8 cellular contexts compared by ENCODE assay signal in genomic region chr17:2054740-2055493, GRCh38. TPM values are rescaled to one million over a fixed set of nuclear protein-coding genes. Genes with fewer than 3 reads are reported as not detected.
DNase-seq lines count a peak whose midpoint lies in the region; ATAC-seq and TF ChIP-seq lines count a peak whose summit lies in the region.

TSS of gene HIC1 (plus strand) at chr17:2055103. CDS start at chr17:2056691, 1,588 bp downstream.

- H3K36me3 Mint-ChIP-seq in activated CD4-positive, alpha-beta T cell treated with anti-CD3 and anti-CD28 coated beads, Interleukin-2, amount 10 ng/mL, durations not matched to agents 24 days and 14 days (ENCODE audit: low read depth) = peaks cover 12% of the 10 kb centered on the region

- CTCF ChIA-PET in HEK293T (lab: Yijun Ruan, JAX) = interaction anchor here (0.5 to 2.2 kb wide), 16 partner anchors 8 to 248 kb away, joined by 3 to 27 read pairs (median 3); partner anchors contain the start of genes SMG6 and SRR

- TF ChIP-seq CTCF in DOHH2 (IDR thresholded peaks at IDR 0.05; ENCODE audit: low read depth, low read length, poor library complexity, severe bottlenecking) (peak; percentile 84), colonic mucosa (IDR thresholded peaks at IDR 0.05) (peak; percentile 97)

- H3K27ac ChIP-seq in DOHH2 (ENCODE audit: low read depth, low read length) = no peak within 1 kb of the TSS
- H3K27ac ChIP-seq in colonic mucosa = peak within 1 kb of the TSS; percentile 79

- peaks cover 23% of the 10 kb centered on the region for H3K4me1 Mint-ChIP-seq in activated CD4-positive, alpha-beta T cell treated with anti-CD3 and anti-CD28 coated beads, Interleukin-2, amount 10 ng/mL, durations not matched to agents 24 days and 14 days

- peaks cover 9% of the 10 kb centered on the region for H3K27me3 Mint-ChIP-seq in activated CD4-positive, alpha-beta T cell treated with anti-CD3 and anti-CD28 coated beads, Interleukin-2, amount 10 ng/mL, durations not matched to agents 24 days and 14 days

- H3K4me3 ChIP-seq in DOHH2 (ENCODE audit: low read length) = peak within 1 kb of the TSS; percentile 75
- H3K4me3 ChIP-seq in colonic mucosa = peak within 1 kb of the TSS; percentile 59

- peaks cover 63% of the 10 kb centered on the region for H3K4me1 ChIP-seq in DOHH2 (ENCODE audit: control insufficient read depth, low read length)
- peaks cover 16% of the 10 kb centered on the region for H3K4me1 ChIP-seq in colonic mucosa

- no peak for ATAC-seq in HG02852 (IDR thresholded peaks at IDR 0.05; ENCODE audit: unreplicated experiment)

- peak within 1 kb of the TSS; percentile 40 to 76 for H3K9ac ChIP-seq in colonic mucosa (ENCODE audit: low read depth in 2 of 2, low read length in 2 of 2)

- H3K9me2 ChIP-seq in DOHH2 (replicated peaks; ENCODE audit: control insufficient read depth, low read length) = no peaks in the 10 kb centered on the region

- H3K27me3 ChIP-seq in DOHH2 (ENCODE audit: control insufficient read depth, low read length) (peaks cover 85% of the 10 kb centered on the region), colonic mucosa (peaks cover 54% of the 10 kb centered on the region)

- H3F3A ChIP-seq in DOHH2 (ENCODE audit: control insufficient read depth, insufficient read depth) = peaks cover 6% of the 10 kb centered on the region

- H3K4me2 ChIP-seq in DOHH2 (ENCODE audit: low read length) = peak within 1 kb of the TSS; percentile 96

- H3K9me3 Mint-ChIP-seq in activated CD4-positive, alpha-beta T cell treated with anti-CD3 and anti-CD28 coated beads, Interleukin-2, amount 10 ng/mL, durations not matched to agents 24 days and 14 days = no peaks in the 10 kb centered on the region

- H3K27ac Mint-ChIP-seq in activated CD4-positive, alpha-beta T cell treated with anti-CD3 and anti-CD28 coated beads, Interleukin-2, amount 10 ng/mL, durations not matched to agents 24 days and 14 days = peak within 1 kb of the TSS; percentile 88

- intact Hi-C loops in activated CD4-positive, alpha-beta T cell treated with anti-CD3 and anti-CD28 coated beads, Interleukin-2, amount 10 ng/mL, durations not matched to agents 24 days and 14 days (cut with micrococcal nuclease) = loop anchor here (1.0 to 2.0 kb wide), 8 partner anchors 16 to 346 kb away; partner anchors contain the start of genes MNT, SGSM2, SMG6 and SRR
- intact Hi-C loops in colonic mucosa (cut with DNase I) = loop anchor here (2.0 to 10.0 kb wide), 3 partner anchors 117 to 220 kb away; no protein-coding TSS in a partner anchor

- H3K9me3 ChIP-seq in DOHH2 (ENCODE audit: control insufficient read depth, insufficient read depth, low read length) (no peaks in the 10 kb centered on the region), colonic mucosa (no peaks in the 10 kb centered on the region)

- no peaks in the 10 kb centered on the region for H3K79me2 ChIP-seq in DOHH2 (ENCODE audit: control insufficient read depth, low read length)

- POLR2A ChIA-PET in HEK293T (lab: Yijun Ruan, JAX) = no interaction called here

- DNase-seq in HEK293T (ENCODE audit: extremely low spot score) = peak; percentile 84
- peak; percentile 44 for DNase-seq in NCI-H2227 treated with DMSO at 0.1 percent for 48 hours (lab: John Stamatoyannopoulos, UW)
- peak; percentile 96 for DNase-seq in activated CD4-positive, alpha-beta T cell treated with anti-CD3 and anti-CD28 coated beads, Interleukin-2, amount 10 ng/mL, durations not matched to agents 24 days and 14 days
- DNase-seq in colonic mucosa = peak; percentile 71
- DNase-seq in left kidney (ENCODE audit: low read depth, low spot score) = peak; percentile 87
- DNase-seq in stimulated activated CD4-positive, alpha-beta T cell treated with anti-CD3 and anti-CD28 coated beads, Interleukin-2, amount 100 ng/mL, for 4 hours (ENCODE audit: low read depth) = peak; percentile 71

- H3K36me3 ChIP-seq in DOHH2 (ENCODE audit: control insufficient read depth, low read length) (no peaks in the 10 kb centered on the region), colonic mucosa (no peaks in the 10 kb centered on the region)

- peaks cover 9% of the 10 kb centered on the region for H4K20me1 ChIP-seq in DOHH2 (ENCODE audit: control insufficient read depth, insufficient read depth, low read depth, low read length)

- H3K4me3 Mint-ChIP-seq in activated CD4-positive, alpha-beta T cell treated with anti-CD3 and anti-CD28 coated beads, Interleukin-2, amount 10 ng/mL, durations not matched to agents 24 days and 14 days = peak within 1 kb of the TSS; percentile 86

TF ChIP-seq in HEK293T, 16 proteins besides CTCF, POLR2A, EP300 and RAD21:
- TF ChIP-seq FOXA1 (IDR thresholded peaks at IDR 0.05) = no peak
- peak; percentile 65 for TF ChIP-seq CTBP1 (IDR thresholded peaks at IDR 0.05; ENCODE audit: borderline replicate concordance)

RNA-seq across cellular contexts. Expression of gene HIC1, which starts in this region (rescaled TPM):
- 49.4 and 51.6 TPM in 2 replicates for total RNA-seq in activated CD4-positive, alpha-beta T cell treated with anti-CD3 and anti-CD28 coated beads, Interleukin-2, amount 10 ng/mL, durations not matched to agents 24 days and 14 days
- total RNA-seq in colonic mucosa = 10 to 100 TPM in 1 of 2 donors, 1 to 10 TPM in 1; 7.0 to 11.2 TPM

Comparison
In these comparisons a context has a peak if more than half of its experiments do, and no peak if none do; other contexts are left out.
1. DNase-seq: peak in every context shown above with its lines; median percentile 96 in activated CD4-positive, alpha-beta T cell treated with anti-CD3 and anti-CD28 coated beads, Interleukin-2, amount 10 ng/mL, durations not matched to agents 24 days and 14 days; 87 in left kidney; 84 in HEK293T; 71 in colonic mucosa; 71 in stimulated activated CD4-positive, alpha-beta T cell treated with anti-CD3 and anti-CD28 coated beads, Interleukin-2, amount 100 ng/mL, for 4 hours; 44 in NCI-H2227 treated with DMSO at 0.1 percent for 48 hours.